Comparison of ENCODE assay signal across 19 cellular contexts in genomic region chr7:90266808-90267207, GRCh38. TPM values are rescaled to one million over a fixed set of nuclear protein-coding genes. Genes with fewer than 3 reads are reported as not detected.
DNase-seq lines count a peak whose midpoint lies in the region; ATAC-seq and TF ChIP-seq lines count a peak whose summit lies in the region.
"Had no signal": no experiment of that assay in that cellular context is flagged by ENCODE, and none has a peak within 500 bp of the region (broad histone marks: within the 10 kb centered on the region; RNA-seq: fewer than 3 reads in every experiment).

No MANE protein-coding gene starts in this region.

- CTCF ChIA-PET in PC-3 (lab: Charles Lee) = interaction anchor here (0.9 kb wide), 1 partner anchor 56 kb away, joined by 4 read pairs; the partner anchor contains the start of gene STEAP2

- H3K9me2 ChIP-seq in PC-3 (replicated peaks; ENCODE audit: low read length) = no peaks in the 10 kb centered on the region

- H3K27me3 ChIP-seq in PC-3 (ENCODE audit: low read length) = no peaks in the 10 kb centered on the region

- no peak overlapping the region for H3K4me3 ChIP-seq in PC-3 (ENCODE audit: low read length)
- no peak overlapping the region for H3K4me3 ChIP-seq in fibroblast of pulmonary artery (replicated peaks; ENCODE audit: low read depth, low read length)

- BruUV-seq in PC-3 (replicated peaks; lab: Mats Ljungman, UMichigan) = no TSS peak

- no peak overlapping the region for H3K9ac ChIP-seq in PC-3 (ENCODE audit: low read length)

- H2AFZ ChIP-seq in PC-3 (ENCODE audit: low read length) = no peak overlapping the region

- no peak overlapping the region for H3K27ac ChIP-seq in PC-3 (ENCODE audit: low read length)

- H3K36me3 ChIP-seq in PC-3 (ENCODE audit: low read depth, low read length) = no peaks in the 10 kb centered on the region

- no peaks in the 10 kb centered on the region for H3K9me3 ChIP-seq in PC-3 (ENCODE audit: low read length)

- DNase-seq in AG20443 (ENCODE audit: low spot score) = peak; percentile 43
- DNase-seq in PC-3 = peak; percentile 18
- peak; percentile 96 for DNase-seq in fibroblast of pulmonary artery (ENCODE audit: low read depth)
- DNase-seq in sciatic nerve (ENCODE audit: low spot score) = no peak
- no peak for DNase-seq in dedifferentiated amniotic fluid mesenchymal stem cell (ENCODE audit: extremely low spot score)
- DNase-seq in RKO (ENCODE audit: low spot score) = no peak
- DNase-seq: activated CD4-positive, CD25-positive, alpha-beta regulatory T cell; DMS 273 treated with DMSO at 0.1 percent for 48 hours; endodermal cell; H9; hippocampal formation; naive thymus-derived CD8-positive, alpha-beta T cell; NCI-H2081; NCI-H526 treated with DMSO at 0.1 percent for 48 hours; RPMI8226 had no signal

- TF ChIP-seq CTCF in PC-3 (conservative IDR thresholded peaks at IDR 0.05; ENCODE audit: low read depth, low read length) (no peak), fibroblast of pulmonary artery (IDR thresholded peaks at IDR 0.05; ENCODE audit: low read length, missing control alignments) (no peak)

- peaks cover 32% of the 10 kb centered on the region for H3K4me1 ChIP-seq in PC-3 (ENCODE audit: insufficient read depth, low read length)

- intact Hi-C loops in PC-3 (cut with micrococcal nuclease) = no loop called here
- intact Hi-C loops in sciatic nerve (cut with DNase I) = loop anchor here (5.0 kb wide), 1 partner anchor 1155 kb away; no protein-coding TSS in a partner anchor

- ATAC-seq in PC-3 (no peak), sciatic nerve (peak; percentile 81), GM18520 (IDR thresholded peaks at IDR 0.05; ENCODE audit: unreplicated experiment) (no peak), HG03520 (IDR thresholded peaks at IDR 0.05; ENCODE audit: unreplicated experiment) (no peak)
- ATAC-seq: naive thymus-derived CD8-positive, alpha-beta T cell had no signal

- no peaks in the 10 kb centered on the region for H3K79me2 ChIP-seq in PC-3 (ENCODE audit: low read length)

- H4K20me1 ChIP-seq in PC-3 (ENCODE audit: low read length) = no peaks in the 10 kb centered on the region

- no peaks in the 10 kb centered on the region for H3F3A ChIP-seq in PC-3 (ENCODE audit: low read length, unreplicated experiment)

- POLR2A ChIA-PET in PC-3 (lab: Charles Lee; ENCODE audit: unreplicated experiment) = no interaction called here

- no peak overlapping the region for H3K4me2 ChIP-seq in PC-3 (ENCODE audit: low read length)

RNA-seq across cellular contexts. Expression of gene CFAP69, which starts 21.8 kb away (rescaled TPM):
- total RNA-seq in PC-3 (2014; rRNA removed) = 3.1 and 6.6 TPM in 2 replicates
- 36.1 TPM for total RNA-seq in sciatic nerve
- total RNA-seq: T-helper 1 cell treated with Interleukin-12 subunit alpha and Interleukin-12 subunit beta and Interleukin-4 antibody, amounts not matched to agents 30 ng/mL and 1 ng/mL, for 36 hours had no signal

RNA-seq across cellular contexts. Expression of gene FAM237B, which starts 54.3 kb away (rescaled TPM):
- total RNA-seq in PC-3 (2014; rRNA removed) (not detected in 2 replicates), sciatic nerve (not detected)
- total RNA-seq: endodermal cell; H9; naive thymus-derived CD8-positive, alpha-beta T cell; T-helper 1 cell treated with Interleukin-12 subunit alpha and Interleukin-12 subunit beta and Interleukin-4 antibody, amounts not matched to agents 30 ng/mL and 1 ng/mL, for 36 hours; urinary bladder had no signal

RNA-seq across cellular contexts. Expression of gene STEAP2, which starts 55.3 kb away (rescaled TPM):
- total RNA-seq in PC-3 (2014; rRNA removed) = 4.7 and 7.0 TPM in 2 replicates
- total RNA-seq in sciatic nerve = 65.2 TPM
- total RNA-seq: naive thymus-derived CD8-positive, alpha-beta T cell had no signal

Comparison
In these comparisons a context has a peak if more than half of its experiments do, and no peak if none do; other contexts are left out.
1. DNase-seq: peak in AG20443 (single experiment), PC-3 (single experiment) and fibroblast of pulmonary artery (single experiment); none in sciatic nerve (single experiment), dedifferentiated amniotic fluid mesenchymal stem cell (single experiment) and RKO (single experiment).